In genomic region chr2:173160618-173161017, GRCh38 we compare ENCODE assay signal across 17 cellular contexts.
DNase-seq lines count a peak whose midpoint lies in the region; ATAC-seq and TF ChIP-seq lines count a peak whose summit lies in the region.
"Had no signal": no experiment of that assay in that cellular context is flagged by ENCODE, and none has a peak within 500 bp of the region (broad histone marks: within the 10 kb centered on the region; RNA-seq: fewer than 3 reads in every experiment).

No MANE protein-coding gene starts in this region.

- intact Hi-C loops in lower lobe of right lung (cut with DNase I): no loop called here
- intact Hi-C loops in stomach (cut with DNase I; ENCODE audit: low total_unique reads): no loop called here
- intact Hi-C loops in activated CD4-positive, alpha-beta memory T cell treated with anti-CD3 and anti-CD28 coated beads for 36 hours (cut with micrococcal nuclease): no loop called here

- no peaks in the 10 kb centered on the region; the same call in 1 of the 2 replicates for H3K9me3 Mint-ChIP-seq in HFFc6
- H3K9me3 Mint-ChIP-seq in activated CD4-positive, alpha-beta memory T cell treated with anti-CD3 and anti-CD28 coated beads for 36 hours: peaks cover 8% of the 10 kb centered on the region
- H3K9me3 Mint-ChIP-seq: immature natural killer cell had no signal

- in situ Hi-C loops in brain microvascular endothelial cell (cut with HindIII; ENCODE audit: low pct_ligation_motif_present, low sequenced_read_pairs): no loop called here

- TF ChIP-seq EP300 in stomach (IDR thresholded peaks at IDR 0.05): no peak

- H3K4me1 ChIP-seq in lower lobe of right lung (peaks cover 21% of the 10 kb centered on the region), stomach (peaks cover 6 to 33% (median 18%) of the 10 kb centered on the region in 4 donors)

- ATAC-seq in lower lobe of right lung (no peak), HG02973 (IDR thresholded peaks at IDR 0.05; ENCODE audit: unreplicated experiment) (no peak)

- POLR2A ChIA-PET in activated CD4-positive, alpha-beta memory T cell treated with anti-CD3 and anti-CD28 coated beads for 36 hours (lab: Charles Lee): no interaction called here

- H3K4me3 Mint-ChIP-seq in HFFc6: peak overlapping the region; percentile 20
- no peak overlapping the region for H3K4me3 Mint-ChIP-seq in activated CD4-positive, alpha-beta memory T cell treated with anti-CD3 and anti-CD28 coated beads for 36 hours
- H3K4me3 Mint-ChIP-seq: B cell, immature natural killer cell, type B pancreatic cell had no signal

- H3K27ac ChIP-seq in brain microvascular endothelial cell: peak overlapping the region; percentile 95
- peak overlapping the region; percentile 29 for H3K27ac ChIP-seq in lower lobe of right lung
- peak overlapping the region in 4 of 5 donors; percentile 49 to 72 (median 60) for H3K27ac ChIP-seq in stomach

- TF ChIP-seq POLR2A in stomach (IDR thresholded peaks at IDR 0.05): no peak

- H3K9me3 ChIP-seq in lower lobe of right lung (no peaks in the 10 kb centered on the region), stomach (no peaks in the 10 kb centered on the region)

- CTCF ChIA-PET in activated CD4-positive, alpha-beta memory T cell treated with anti-CD3 and anti-CD28 coated beads for 36 hours (lab: Charles Lee): interaction anchor here (1.0 kb wide), 1 partner anchor 50 kb away, joined by 3 read pairs; no protein-coding TSS in a partner anchor

- no peaks in the 10 kb centered on the region; the same call in 1 of the 2 replicates for H3K27me3 Mint-ChIP-seq in HFFc6 (ENCODE audit: insufficient read depth)
- peaks cover 8% of the 10 kb centered on the region for H3K27me3 Mint-ChIP-seq in activated CD4-positive, alpha-beta memory T cell treated with anti-CD3 and anti-CD28 coated beads for 36 hours
- H3K27me3 Mint-ChIP-seq: B cell, progenitor cell of endocrine pancreas, type B pancreatic cell had no signal

- H3K27me3 ChIP-seq in brain microvascular endothelial cell (replicated peaks) (no peaks in the 10 kb centered on the region), lower lobe of right lung (ENCODE audit: low read depth) (no peaks in the 10 kb centered on the region), stomach (no peaks in the 10 kb centered on the region)

- peak overlapping the region; percentile 88 for H3K27ac Mint-ChIP-seq in HFFc6
- H3K27ac Mint-ChIP-seq in activated CD4-positive, alpha-beta memory T cell treated with anti-CD3 and anti-CD28 coated beads for 36 hours: no peak overlapping the region
- H3K27ac Mint-ChIP-seq: B cell, immature natural killer cell, progenitor cell of endocrine pancreas, type B pancreatic cell had no signal

- H3K36me3 ChIP-seq in brain microvascular endothelial cell (replicated peaks) (no peaks in the 10 kb centered on the region), lower lobe of right lung (no peaks in the 10 kb centered on the region), stomach (no peaks in the 10 kb centered on the region)

- peaks cover 41% of the 10 kb centered on the region for H3K36me3 Mint-ChIP-seq in HFFc6 (ENCODE audit: low read depth)
- no peaks in the 10 kb centered on the region for H3K36me3 Mint-ChIP-seq in activated CD4-positive, alpha-beta memory T cell treated with anti-CD3 and anti-CD28 coated beads for 36 hours

- DNase-seq in HFFc6 (no peak), brain microvascular endothelial cell (no peak), lower lobe of right lung (no peak), stomach (no peak), KG1 (lab: John Stamatoyannopoulos, UW) (no peak)
- no peak for DNase-seq in activated CD4-positive, alpha-beta memory T cell treated with anti-CD3 and anti-CD28 coated beads for 36 hours
- DNase-seq: activated effector memory CD4-positive, alpha-beta T cell treated with Interleukin-2 at 50 U/mL for 16 hours; DMS 273 treated with DMSO at 0.1 percent for 48 hours; effector CD4-positive, alpha-beta T cell; immature natural killer cell; NCI-H1436; NCI-H446 treated with DMSO at 0.1 percent for 48 hours; stimulated activated CD8-positive, alpha-beta memory T cell treated with anti-CD3 and anti-CD28 coated beads, Interleukin-4, amount 100 ng/mL, for 48 hours had no signal

- no peak overlapping the region for H3K4me3 ChIP-seq in brain microvascular endothelial cell (ENCODE audit: low read depth, low read length)
- no peak overlapping the region for H3K4me3 ChIP-seq in lower lobe of right lung
- H3K4me3 ChIP-seq in stomach: no peak overlapping the region

- TF ChIP-seq CTCF in HFFc6 (IDR thresholded peaks at IDR 0.05) (no peak), brain microvascular endothelial cell (IDR thresholded peaks at IDR 0.05; ENCODE audit: low read depth, low read length, missing control alignments) (no peak), lower lobe of right lung (IDR thresholded peaks at IDR 0.05) (no peak), stomach (IDR thresholded peaks at IDR 0.05) (no peak)

- peaks cover 63% of the 10 kb centered on the region for H3K4me1 Mint-ChIP-seq in HFFc6 (ENCODE audit: low read depth)
- no peaks in the 10 kb centered on the region for H3K4me1 Mint-ChIP-seq in activated CD4-positive, alpha-beta memory T cell treated with anti-CD3 and anti-CD28 coated beads for 36 hours (ENCODE audit: low read depth)
- H3K4me1 Mint-ChIP-seq: B cell, immature natural killer cell had no signal

- WGBS in stomach, 5 donors: 58 to 71% (median 63%) methylated on average over 4 of the region's 4 CpGs

Comparison
In these comparisons a context has a peak if more than half of its experiments do, and no peak if none do; other contexts are left out.
1. H3K27ac ChIP-seq: peak in every context shown above with its lines; median percentile 95 in brain microvascular endothelial cell; 60 in stomach; 29 in lower lobe of right lung.